ENCODE assay signal across 8 cellular contexts in the genomic region with DNA sequence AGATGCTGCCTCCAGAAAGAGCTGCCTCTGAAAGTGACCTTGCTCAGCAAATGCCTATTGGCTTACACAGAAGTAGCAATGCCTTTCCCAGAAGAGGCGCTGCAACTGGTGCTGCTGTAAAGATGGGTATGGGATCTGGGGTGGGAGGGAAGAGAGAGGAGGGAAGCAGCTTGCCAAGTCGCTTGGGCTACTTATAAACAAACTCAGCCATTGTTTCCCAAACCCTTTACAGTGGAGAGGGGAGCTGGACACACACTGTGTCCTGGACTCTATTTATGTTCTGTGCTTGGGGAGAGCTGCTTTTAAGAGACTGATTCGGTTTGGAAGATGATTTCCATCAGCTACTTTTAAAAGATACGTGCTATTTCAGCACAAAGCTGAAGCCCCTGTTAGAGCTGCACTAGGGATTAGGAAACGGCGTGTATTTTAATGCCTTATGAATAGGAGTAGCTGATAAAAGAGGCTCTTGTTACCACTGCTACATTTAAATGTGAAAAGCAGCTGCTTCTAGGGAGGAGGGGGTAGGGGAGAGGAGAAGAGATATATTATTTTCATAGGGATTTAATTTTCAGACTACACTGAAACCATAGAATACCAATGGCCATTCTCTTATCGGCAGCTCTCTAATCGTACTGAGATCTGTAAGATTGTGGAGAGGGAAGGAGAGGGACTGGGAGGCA.
A peak's percentile ranks its signal among the peaks of the same experiment; 100 is the strongest.
DNase-seq lines count a peak whose midpoint lies in the region; ATAC-seq lines count a peak whose summit lies in the region.

No MANE protein-coding gene starts in this region.

- H3K4me1 ChIP-seq in stomach smooth muscle (ENCODE audit: control insufficient read depth, insufficient read depth, low read length), result peaks cover 13% of the 10 kb centered on the region

- no peaks in the 10 kb centered on the region for H3K36me3 ChIP-seq in stomach smooth muscle (ENCODE audit: control insufficient read depth in 2 of 2, insufficient read depth in 2 of 2, low read length in 2 of 2)

- DNase-seq in NCI-H1092 treated with DMSO at 0.1 percent for 48 hours (lab: John Stamatoyannopoulos, UW) (peak; percentile 42), brain pericyte (ENCODE audit: low read depth, low spot score) (peak; percentile 16), left kidney (ENCODE audit: low read depth, low spot score) (peak; percentile 83), DMS 273 treated with DMSO at 0.1 percent for 48 hours (lab: John Stamatoyannopoulos, UW) (no peak)

- H3K27me3 ChIP-seq in stomach smooth muscle (ENCODE audit: control insufficient read depth in 1 of 2, insufficient read depth in 2 of 2, low read length in 2 of 2), result no peaks in the 10 kb centered on the region

- peak overlapping the region; percentile 51 to 68 for H3K9ac ChIP-seq in stomach smooth muscle (ENCODE audit: low read length in 2 of 2)

- peak overlapping the region; percentile 57 to 60 for H3K4me3 ChIP-seq in stomach smooth muscle (ENCODE audit: low read length in 2 of 2)

- H3K9me3 ChIP-seq in stomach smooth muscle (ENCODE audit: control insufficient read depth in 2 of 2, low read length in 2 of 2), result no peaks in the 10 kb centered on the region

- ATAC-seq in GM21717 (IDR thresholded peaks at IDR 0.05; ENCODE audit: unreplicated experiment) (no peak), GM18517 (IDR thresholded peaks at IDR 0.05; ENCODE audit: unreplicated experiment) (no peak), GM19452 (IDR thresholded peaks at IDR 0.05; ENCODE audit: unreplicated experiment) (no peak)

- H3K27ac ChIP-seq in stomach smooth muscle (ENCODE audit: low read length), result peak overlapping the region; percentile 63
